ENCODE assay signal across 9 cellular contexts in the genomic region with DNA sequence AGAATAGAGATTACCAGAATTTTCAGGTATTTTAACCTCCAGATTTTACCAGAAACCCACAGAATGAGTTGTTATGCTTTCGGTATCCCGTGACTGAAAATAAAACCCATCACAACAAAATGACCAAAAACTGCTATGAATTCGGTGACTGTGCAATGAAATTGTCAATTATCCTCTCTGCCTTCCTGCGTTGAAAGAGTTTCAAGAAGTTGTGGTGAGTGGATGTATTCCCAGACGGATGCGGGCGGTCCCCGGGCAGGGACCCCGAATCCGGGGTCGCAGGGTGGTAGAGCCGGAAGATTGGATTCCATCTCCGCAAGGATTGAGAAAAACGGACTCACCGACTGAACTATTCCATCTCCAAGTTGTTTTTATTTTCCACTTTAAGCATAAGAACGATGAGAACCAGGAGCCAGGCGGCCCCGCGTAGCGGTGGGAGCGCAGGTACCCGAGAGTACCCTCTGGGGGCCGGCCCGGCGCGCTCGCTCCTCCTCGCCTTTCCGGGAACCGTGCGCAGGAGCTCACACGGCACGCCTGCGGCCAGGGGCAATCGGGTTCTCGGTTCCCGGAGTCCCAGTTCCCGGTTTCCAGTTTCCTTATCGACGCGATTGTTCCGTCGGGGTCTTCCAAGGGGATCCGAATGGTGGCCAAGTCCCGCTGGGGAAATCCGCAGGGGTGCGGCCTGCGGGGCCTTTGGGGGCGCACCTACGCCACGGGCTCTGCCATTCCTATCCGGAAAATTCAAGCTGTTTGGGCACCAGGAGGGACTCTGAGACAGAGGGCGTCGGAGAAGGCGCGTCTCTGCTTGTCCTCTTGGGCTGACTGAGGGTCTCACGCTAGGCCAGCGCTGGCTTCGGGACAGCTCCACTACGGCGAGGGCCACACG.
A peak's percentile ranks its signal among the peaks of the same experiment; 100 is the strongest.
DNase-seq lines count a peak whose midpoint lies in the region; ATAC-seq, FAIRE-seq and TF ChIP-seq lines count a peak whose summit lies in the region.
"Had no signal": no experiment of that assay in that cellular context is flagged by ENCODE, and none has a peak within 500 bp of the region (broad histone marks: within the 10 kb centered on the region; RNA-seq: fewer than 3 reads in every experiment).

No MANE protein-coding gene starts in this region.

- H3K4me3 ChIP-seq in fibroblast of villous mesenchyme (ENCODE audit: low read depth, low read length) (peak overlapping the region; percentile 1), spleen (peak overlapping the region; percentile 19 to 65 (median 36))

- peak overlapping the region in 2 of 8 donors; percentile 21 to 47 for H3K27ac ChIP-seq in spleen

- H3K4me1 ChIP-seq in spleen: peaks cover 15 to 26% (median 20%) of the 10 kb centered on the region in 6 donors

- TF ChIP-seq CTCF in fibroblast of villous mesenchyme (IDR thresholded peaks at IDR 0.05; ENCODE audit: insufficient read depth, low read depth, low read length) (no peak), spleen (IDR thresholded peaks at IDR 0.05 in 8 of 11, conservative IDR thresholded peaks at IDR 0.05 in 3 of 11) (no peak)

- H3K27me3 ChIP-seq in spleen (replicated peaks in 1 of 7): peaks cover 0 to 65% (median 33%) of the 10 kb centered on the region in 7 donors

- no peaks in the 10 kb centered on the region for H3K36me3 ChIP-seq in spleen

- FAIRE-seq in HTR-8/SVneo (lab: Jason Lieb, UNC): no peak
- FAIRE-seq: endometrium had no signal

- WGBS in spleen, 5 donors: 8 to 14% (median 9%) methylated on average over 47 to 62 of the region's 62 CpGs

- peak; percentile 53 for ATAC-seq in GM19452 (IDR thresholded peaks at IDR 0.05; ENCODE audit: unreplicated experiment)

- intact Hi-C loops in spleen (cut with DNase I; ENCODE audit: low total_unique reads): no loop called here

- H3K9me3 ChIP-seq in spleen: no peaks in the 10 kb centered on the region

- no peak for TF ChIP-seq POLR2A in spleen (IDR thresholded peaks at IDR 0.05)

- DNase-seq in activated CD8-positive, alpha-beta memory T cell treated with anti-CD3 and anti-CD28 coated beads, Interleukin-2, amount 50 U/mL, for 4 hours: peak; percentile 39
- DNase-seq in fibroblast of villous mesenchyme (ENCODE audit: low read depth) (no peak), spleen (peak; percentile 87), NCI-H2081 treated with DMSO at 0.1 percent for 48 hours (lab: John Stamatoyannopoulos, UW) (no peak), HTR-8/SVneo (ENCODE audit: insufficient read length, low spot score) (no peak), MV-4-11 (lab: John Stamatoyannopoulos, UW) (no peak), midbrain (lab: John Stamatoyannopoulos, UW) (no peak)

Comparison
In these comparisons a context has a peak if more than half of its experiments do, and no peak if none do; other contexts are left out.
1. DNase-seq: peak in activated CD8-positive, alpha-beta memory T cell treated with anti-CD3 and anti-CD28 coated beads, Interleukin-2, amount 50 U/mL, for 4 hours (single experiment) and spleen (single experiment); none in fibroblast of villous mesenchyme (single experiment), NCI-H2081 treated with DMSO at 0.1 percent for 48 hours (single experiment), HTR-8/SVneo (single experiment), MV-4-11 (single experiment) and midbrain (single experiment).